8 cellular contexts compared by ENCODE assay signal in the genomic region with DNA sequence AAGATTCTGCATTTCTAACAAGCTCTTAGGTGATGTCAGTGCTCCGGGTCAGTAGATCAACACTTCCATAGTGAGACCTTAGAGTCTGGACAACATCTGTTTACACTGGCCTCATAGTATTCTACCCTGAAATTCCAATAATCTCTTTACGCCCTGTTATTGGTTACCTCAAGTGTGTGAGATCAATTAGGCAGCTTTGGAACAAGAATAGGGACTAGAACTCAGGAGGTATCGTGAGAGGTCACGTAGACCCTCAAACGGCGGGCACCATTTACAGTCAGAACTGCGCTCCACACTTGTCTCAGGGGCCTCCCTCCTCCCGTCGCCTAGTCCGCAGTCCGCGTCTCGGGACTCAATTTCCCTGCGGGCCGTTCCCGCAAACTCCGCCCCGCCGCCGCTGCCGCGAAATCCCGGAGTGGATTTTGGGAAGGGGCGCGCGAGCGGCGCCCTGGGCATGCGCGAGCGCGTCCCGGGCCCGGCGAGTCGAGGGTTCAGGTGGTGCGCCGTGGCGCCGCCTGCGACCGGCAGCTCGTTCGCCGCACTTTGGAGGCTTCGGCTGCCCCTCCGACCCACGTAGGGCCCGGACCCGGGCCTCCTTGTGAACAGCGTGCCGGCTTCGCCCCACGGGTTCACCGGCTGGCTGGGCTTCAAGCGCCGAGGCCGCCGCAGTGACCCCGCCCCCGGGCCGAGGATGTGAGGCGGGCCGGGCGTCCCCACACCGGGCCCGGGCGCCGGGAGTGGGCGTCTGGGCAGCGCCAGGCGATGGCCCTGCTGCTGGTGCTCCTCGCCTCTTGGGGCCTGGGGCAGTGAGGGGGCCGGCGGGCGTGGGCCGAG. TPM values are rescaled to one million over a fixed set of nuclear protein-coding genes. Genes with fewer than 3 reads are reported as not detected.
DNase-seq lines count a peak whose midpoint lies in the region; ATAC-seq and TF ChIP-seq lines count a peak whose summit lies in the region.

A gene with protein sequence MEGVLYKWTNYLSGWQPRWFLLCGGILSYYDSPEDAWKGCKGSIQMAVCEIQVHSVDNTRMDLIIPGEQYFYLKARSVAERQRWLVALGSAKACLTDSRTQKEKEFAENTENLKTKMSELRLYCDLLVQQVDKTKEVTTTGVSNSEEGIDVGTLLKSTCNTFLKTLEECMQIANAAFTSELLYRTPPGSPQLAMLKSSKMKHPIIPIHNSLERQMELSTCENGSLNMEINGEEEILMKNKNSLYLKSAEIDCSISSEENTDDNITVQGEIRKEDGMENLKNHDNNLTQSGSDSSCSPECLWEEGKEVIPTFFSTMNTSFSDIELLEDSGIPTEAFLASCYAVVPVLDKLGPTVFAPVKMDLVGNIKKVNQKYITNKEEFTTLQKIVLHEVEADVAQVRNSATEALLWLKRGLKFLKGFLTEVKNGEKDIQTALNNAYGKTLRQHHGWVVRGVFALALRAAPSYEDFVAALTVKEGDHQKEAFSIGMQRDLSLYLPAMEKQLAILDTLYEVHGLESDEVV (plus strand): TSS at position 498 of the 834 bp plus-strand sequence. CDS start 351 bp downstream, outside the sequence.

- peak within 1 kb of the TSS; percentile 89 to 93 for H3K4me3 ChIP-seq in body of pancreas
- H3K4me3 ChIP-seq in iPS-11a (ENCODE audit: low read depth, low read length), result peak within 1 kb of the TSS; percentile 78
- peak within 1 kb of the TSS; percentile 73 to 94 (median 89) for H3K4me3 ChIP-seq in gastrocnemius medialis

- no peaks in the 10 kb centered on the region for H3K9me3 ChIP-seq in body of pancreas
- no peaks in the 10 kb centered on the region for H3K9me3 ChIP-seq in gastrocnemius medialis

- H3K36me3 ChIP-seq in body of pancreas (replicated peaks in 1 of 2; ENCODE audit: insufficient read depth in 1 of 2, low read depth in 2 of 2) (no peaks in the 10 kb centered on the region), gastrocnemius medialis (no peaks in the 10 kb centered on the region)

- TF ChIP-seq CTCF in body of pancreas (IDR thresholded peaks at IDR 0.05), result no peak
- TF ChIP-seq CTCF in gastrocnemius medialis (IDR thresholded peaks at IDR 0.05 in 4 of 5, conservative IDR thresholded peaks at IDR 0.05 in 1 of 5), result peak in 2 of 5 experiments; percentile 30 to 41

- peaks cover 48% of the 10 kb centered on the region for H3K4me1 ChIP-seq in body of pancreas
- H3K4me1 ChIP-seq in gastrocnemius medialis, result peaks cover 45 to 50% of the 10 kb centered on the region in 2 donors

- peak within 1 kb of the TSS; percentile 87 to 95 (median 91) for H3K27ac ChIP-seq in body of pancreas
- peak within 1 kb of the TSS; percentile 80 to 94 (median 93) for H3K27ac ChIP-seq in gastrocnemius medialis

- ATAC-seq in HG02943 (IDR thresholded peaks at IDR 0.05; ENCODE audit: low read depth, unreplicated experiment), result peak; percentile 41
- peak; percentile 65 for ATAC-seq in body of pancreas
- peak; percentile 71 to 80 for ATAC-seq in gastrocnemius medialis

- intact Hi-C loops in body of pancreas (cut with DNase I) (no loop called here), gastrocnemius medialis (cut with DNase I; ENCODE audit: low total_unique reads) (loop anchor here (2.0 to 10.0 kb wide), 7 partner anchors 34 to 564 kb away; a partner anchor contains a TSS)

- no peaks in the 10 kb centered on the region for H3K27me3 ChIP-seq in body of pancreas
- no peaks in the 10 kb centered on the region for H3K27me3 ChIP-seq in gastrocnemius medialis

- 0% methylated on average over 4 to 72 of the region's 77 CpGs for WGBS in body of pancreas, 2 donors

- peak; percentile 88 to 95 (median 94) for TF ChIP-seq POLR2A in body of pancreas (IDR thresholded peaks at IDR 0.05)
- peak; percentile 69 to 85 for TF ChIP-seq POLR2A in gastrocnemius medialis (IDR thresholded peaks at IDR 0.05)

- DNase-seq in NK-92 treated with Interleukin-12 subunit alpha and Interleukin-12 subunit beta, amount 100 ng/mL, for 24 hours (lab: John Stamatoyannopoulos, UW), result peak; percentile 62
- DNase-seq in NK-92 (lab: John Stamatoyannopoulos, UW; ENCODE audit: unreplicated experiment) (no peak), NCI-H187 (lab: John Stamatoyannopoulos, UW) (peak; percentile 53 to 68), UCSD-AML1 (lab: John Stamatoyannopoulos, UW; ENCODE audit: unreplicated experiment) (peak; percentile 81), body of pancreas (peak; percentile 87 to 89 (median 88)), gastrocnemius medialis (peak; percentile 78 to 80)

- in situ Hi-C loops in gastrocnemius medialis (cut with MboI; ENCODE audit: low sequenced_read_pairs in 4 of 4), result no loop called here

RNA-seq across cellular contexts. Expression of the gene that starts here (rescaled TPM):
- total RNA-seq in body of pancreas (1 to 10 TPM; 6.7 to 8.2 TPM), gastrocnemius medialis (1 to 10 TPM; 2.3 to 3.2 (median 2.6) TPM)
